ENCODE assay signal across 13 cellular contexts in genomic region chr16:23858496-23859062, GRCh38. TPM values are rescaled to one million over a fixed set of nuclear protein-coding genes. Genes with fewer than 3 reads are reported as not detected.
DNase-seq lines count a peak whose midpoint lies in the region; ATAC-seq, FAIRE-seq and TF ChIP-seq lines count a peak whose summit lies in the region.
"Had no signal": no experiment of that assay in that cellular context is flagged by ENCODE, and none has a peak within 500 bp of the region (broad histone marks: within the 10 kb centered on the region; RNA-seq: fewer than 3 reads in every experiment).

No MANE protein-coding gene starts in this region.

- H3K27ac Mint-ChIP-seq in CD4-positive, CD25-positive, alpha-beta regulatory T cell, result peak overlapping the region in 2 of 3 donors; percentile 34 to 65
- H3K27ac Mint-ChIP-seq in astrocyte (ENCODE audit: unreplicated experiment), result peak overlapping the region; percentile 10
- no peak overlapping the region for H3K27ac Mint-ChIP-seq in activated CD4-positive, alpha-beta memory T cell treated with anti-CD3 and anti-CD28 coated beads for 36 hours
- H3K27ac Mint-ChIP-seq in activated CD4-positive, alpha-beta memory T cell treated with anti-CD3 and anti-CD28 coated beads, Interleukin-2, amount 10 ng/mL, durations not matched to agents 7 days and 5 days, result no peak overlapping the region
- H3K27ac Mint-ChIP-seq: HFFc6 had no signal

- intact Hi-C loops in activated CD4-positive, alpha-beta memory T cell treated with anti-CD3 and anti-CD28 coated beads for 36 hours (cut with micrococcal nuclease), result no loop called here

- POLR2A ChIA-PET in activated CD4-positive, alpha-beta memory T cell treated with anti-CD3 and anti-CD28 coated beads for 36 hours (lab: Charles Lee), result interaction anchor here (0.5 to 1.1 kb wide), 2 partner anchors 23 to 702 kb away, joined by 3 read pairs; partner anchors contain the start of gene PRKCB
- POLR2A ChIA-PET in activated CD4-positive, alpha-beta memory T cell treated with anti-CD3 and anti-CD28 coated beads, Interleukin-2, amount 10 ng/mL, durations not matched to agents 7 days and 5 days (lab: Charles Lee), result no interaction called here

- H3K36me3 Mint-ChIP-seq in CD4-positive, CD25-positive, alpha-beta regulatory T cell, result peaks cover 12% of the 10 kb centered on the region
- H3K36me3 Mint-ChIP-seq in astrocyte (ENCODE audit: low read depth, unreplicated experiment), result no peaks in the 10 kb centered on the region
- H3K36me3 Mint-ChIP-seq in activated CD4-positive, alpha-beta memory T cell treated with anti-CD3 and anti-CD28 coated beads for 36 hours, result peaks cover 6% of the 10 kb centered on the region
- H3K36me3 Mint-ChIP-seq in activated CD4-positive, alpha-beta memory T cell treated with anti-CD3 and anti-CD28 coated beads, Interleukin-2, amount 10 ng/mL, durations not matched to agents 7 days and 5 days (ENCODE audit: low read depth), result peaks cover 17% of the 10 kb centered on the region

- H3K9ac ChIP-seq in Karpas-422 (ENCODE audit: low read length), result no peak overlapping the region
- no peak overlapping the region for H3K9ac ChIP-seq in astrocyte (ENCODE audit: low read length)

- no peaks in the 10 kb centered on the region for H3K9me2 ChIP-seq in Karpas-422 (replicated peaks; ENCODE audit: insufficient read depth, low read length)

- H3K4me3 ChIP-seq in CD4-positive, CD25-positive, alpha-beta regulatory T cell (ENCODE audit: low read depth, low read length), result no peak overlapping the region
- H3K4me3 ChIP-seq in Karpas-422 (ENCODE audit: low read length) (no peak overlapping the region), astrocyte (ENCODE audit: insufficient read depth, low read depth, low read length) (no peak overlapping the region), neutrophil (ENCODE audit: low read depth in 1 of 2, low read length in 1 of 2) (peak overlapping the region; percentile 36 to 51)
- H3K4me3 ChIP-seq: esophagus squamous epithelium had no signal

- no peaks in the 10 kb centered on the region for H3K79me2 ChIP-seq in Karpas-422 (ENCODE audit: low read length)
- H3K79me2 ChIP-seq in astrocyte (ENCODE audit: insufficient read depth, low read length), result no peaks in the 10 kb centered on the region

- H3K4me3 Mint-ChIP-seq in CD4-positive, CD25-positive, alpha-beta regulatory T cell, result peak overlapping the region in 2 of 4 donors; percentile 2 to 67
- no peak overlapping the region for H3K4me3 Mint-ChIP-seq in astrocyte (ENCODE audit: unreplicated experiment)
- H3K4me3 Mint-ChIP-seq in activated CD4-positive, alpha-beta memory T cell treated with anti-CD3 and anti-CD28 coated beads for 36 hours, result no peak overlapping the region
- H3K4me3 Mint-ChIP-seq in activated CD4-positive, alpha-beta memory T cell treated with anti-CD3 and anti-CD28 coated beads, Interleukin-2, amount 10 ng/mL, durations not matched to agents 7 days and 5 days, result no peak overlapping the region
- H3K4me3 Mint-ChIP-seq: HFFc6 had no signal

- no peak for ATAC-seq in CD4-positive, CD25-positive, alpha-beta regulatory T cell (ENCODE audit: low read depth in 2 of 2)

- FAIRE-seq in astrocyte (lab: Jason Lieb, UNC), result no peak

- peaks cover 4% of the 10 kb centered on the region for H3K27me3 Mint-ChIP-seq in CD4-positive, CD25-positive, alpha-beta regulatory T cell
- H3K27me3 Mint-ChIP-seq in astrocyte (ENCODE audit: low read depth, unreplicated experiment), result peaks cover 5% of the 10 kb centered on the region
- H3K27me3 Mint-ChIP-seq in activated CD4-positive, alpha-beta memory T cell treated with anti-CD3 and anti-CD28 coated beads for 36 hours, result no peaks in the 10 kb centered on the region
- H3K27me3 Mint-ChIP-seq in activated CD4-positive, alpha-beta memory T cell treated with anti-CD3 and anti-CD28 coated beads, Interleukin-2, amount 10 ng/mL, durations not matched to agents 7 days and 5 days, result no peaks in the 10 kb centered on the region

- no peak overlapping the region for H2AFZ ChIP-seq in Karpas-422 (ENCODE audit: low read length)
- no peak overlapping the region for H2AFZ ChIP-seq in astrocyte (ENCODE audit: low read depth, low read length)

- H3K4me1 Mint-ChIP-seq in CD4-positive, CD25-positive, alpha-beta regulatory T cell, result peaks cover 19 to 88% (median 58%) of the 10 kb centered on the region in 4 donors
- peaks cover 11% of the 10 kb centered on the region for H3K4me1 Mint-ChIP-seq in astrocyte (ENCODE audit: low read depth, unreplicated experiment)
- peaks cover 77% of the 10 kb centered on the region for H3K4me1 Mint-ChIP-seq in activated CD4-positive, alpha-beta memory T cell treated with anti-CD3 and anti-CD28 coated beads for 36 hours (ENCODE audit: low read depth)
- H3K4me1 Mint-ChIP-seq in activated CD4-positive, alpha-beta memory T cell treated with anti-CD3 and anti-CD28 coated beads, Interleukin-2, amount 10 ng/mL, durations not matched to agents 7 days and 5 days, result peaks cover 54% of the 10 kb centered on the region

- CTCF ChIA-PET in activated CD4-positive, alpha-beta memory T cell treated with anti-CD3 and anti-CD28 coated beads for 36 hours (lab: Charles Lee), result interaction anchor here (0.8 to 3.4 kb wide), 3 partner anchors 18 to 152 kb away, joined by 3 to 9 read pairs (median 3); no protein-coding TSS in a partner anchor
- CTCF ChIA-PET in activated CD4-positive, alpha-beta memory T cell treated with anti-CD3 and anti-CD28 coated beads, Interleukin-2, amount 10 ng/mL, durations not matched to agents 7 days and 5 days (lab: Charles Lee), result interaction anchor here (1.3 kb wide), 1 partner anchor 152 kb away, joined by 4 read pairs; no protein-coding TSS in a partner anchor

- H3K36me3 ChIP-seq in CD4-positive, CD25-positive, alpha-beta regulatory T cell (ENCODE audit: control insufficient read depth, insufficient read depth, low read length), result no peaks in the 10 kb centered on the region
- H3K36me3 ChIP-seq in Karpas-422 (ENCODE audit: insufficient read depth, low read length), result no peaks in the 10 kb centered on the region
- H3K36me3 ChIP-seq in astrocyte (ENCODE audit: insufficient read depth, low read length), result no peaks in the 10 kb centered on the region
- H3K36me3 ChIP-seq in neutrophil, result no peaks in the 10 kb centered on the region
- H3K36me3 ChIP-seq: esophagus squamous epithelium had no signal

- H3K4me1 ChIP-seq in CD4-positive, CD25-positive, alpha-beta regulatory T cell (ENCODE audit: control insufficient read depth, insufficient read depth, low read length, poor library complexity, severe bottlenecking), result peaks cover 25% of the 10 kb centered on the region
- peaks cover 67% of the 10 kb centered on the region for H3K4me1 ChIP-seq in Karpas-422 (ENCODE audit: low read length)
- H3K4me1 ChIP-seq in astrocyte (ENCODE audit: insufficient read depth, low read length), result no peaks in the 10 kb centered on the region
- H3K4me1 ChIP-seq in neutrophil (ENCODE audit: control insufficient read depth in 1 of 2, insufficient read depth in 1 of 2, low read depth in 1 of 2, low read length in 1 of 2), result peaks cover 98 to 100% of the 10 kb centered on the region in 2 experiments
- H3K4me1 ChIP-seq: esophagus squamous epithelium had no signal

- no peaks in the 10 kb centered on the region for H3K9me3 Mint-ChIP-seq in CD4-positive, CD25-positive, alpha-beta regulatory T cell
- no peaks in the 10 kb centered on the region for H3K9me3 Mint-ChIP-seq in astrocyte (ENCODE audit: unreplicated experiment)
- H3K9me3 Mint-ChIP-seq in activated CD4-positive, alpha-beta memory T cell treated with anti-CD3 and anti-CD28 coated beads for 36 hours, result peaks cover 3% of the 10 kb centered on the region
- no peaks in the 10 kb centered on the region for H3K9me3 Mint-ChIP-seq in activated CD4-positive, alpha-beta memory T cell treated with anti-CD3 and anti-CD28 coated beads, Interleukin-2, amount 10 ng/mL, durations not matched to agents 7 days and 5 days

- no peaks in the 10 kb centered on the region for H3K27me3 ChIP-seq in CD4-positive, CD25-positive, alpha-beta regulatory T cell (ENCODE audit: control insufficient read depth, insufficient read depth, low read length)
- H3K27me3 ChIP-seq in Karpas-422 (ENCODE audit: low read length) (no peaks in the 10 kb centered on the region), astrocyte (ENCODE audit: insufficient read depth, low read length) (peaks cover 2% of the 10 kb centered on the region), neutrophil (no peaks in the 10 kb centered on the region)

- no peak overlapping the region for H3K4me2 ChIP-seq in Karpas-422 (ENCODE audit: low read depth, low read length, poor library complexity, severe bottlenecking)
- H3K4me2 ChIP-seq in astrocyte (ENCODE audit: low read length), result no peak overlapping the region

- H3K9me3 ChIP-seq in CD4-positive, CD25-positive, alpha-beta regulatory T cell (ENCODE audit: control insufficient read depth in 2 of 2, low read length in 2 of 2), result no peaks in the 10 kb centered on the region
- H3K9me3 ChIP-seq in Karpas-422 (ENCODE audit: low read length) (no peaks in the 10 kb centered on the region), astrocyte (ENCODE audit: insufficient read depth, low read depth, low read length) (no peaks in the 10 kb centered on the region), neutrophil (no peaks in the 10 kb centered on the region)
- H3K9me3 ChIP-seq: esophagus squamous epithelium had no signal

- H4K20me1 ChIP-seq in Karpas-422 (ENCODE audit: insufficient read depth, low read depth, low read length), result no peaks in the 10 kb centered on the region
- no peaks in the 10 kb centered on the region for H4K20me1 ChIP-seq in astrocyte (ENCODE audit: insufficient read depth, low read length)

- no peak overlapping the region for H3K27ac ChIP-seq in CD4-positive, CD25-positive, alpha-beta regulatory T cell (ENCODE audit: insufficient read depth, low read length, poor library complexity, severe bottlenecking)
- H3K27ac ChIP-seq in Karpas-422 (ENCODE audit: low read length), result peak overlapping the region; percentile 22; the same call in 1 of the 2 replicates
- H3K27ac ChIP-seq in astrocyte (ENCODE audit: low read depth, low read length), result no peak overlapping the region
- peak overlapping the region; percentile 92 for H3K27ac ChIP-seq in neutrophil
- H3K27ac ChIP-seq: esophagus squamous epithelium, RWPE1 had no signal

- TF ChIP-seq CTCF in astrocyte (IDR thresholded peaks at IDR 0.05; ENCODE audit: insufficient read depth, low read depth, low read length) (no peak), neutrophil (IDR thresholded peaks at IDR 0.05) (no peak)

- no peak for DNase-seq in CD4-positive, CD25-positive, alpha-beta regulatory T cell
- DNase-seq in Karpas-422 (no peak), astrocyte (ENCODE audit: low read depth) (no peak), KG1 (lab: John Stamatoyannopoulos, UW) (no peak)
- no peak for DNase-seq in activated CD4-positive, alpha-beta memory T cell treated with anti-CD3 and anti-CD28 coated beads for 36 hours
- no peak for DNase-seq in activated CD4-positive, alpha-beta memory T cell treated with anti-CD3 and anti-CD28 coated beads, Interleukin-2, amount 10 ng/mL, durations not matched to agents 7 days and 5 days
- DNase-seq: activated effector memory CD4-positive, alpha-beta T cell treated with anti-CD3 and anti-CD28 coated beads, Interleukin-2, amount 50 U/mL, for 16 hours; cerebellar nuclear complex; esophagus squamous epithelium; HFFc6; KBM-7 had no signal

RNA-seq across cellular contexts. Expression of gene PRKCB, which starts 22.8 kb away (rescaled TPM):
- 83.1 TPM for total RNA-seq in CD4-positive, CD25-positive, alpha-beta regulatory T cell
- 10 to 100 TPM; 37.4 to 54.7 (median 47.5) TPM for polyA plus RNA-seq in CD4-positive, CD25-positive, alpha-beta regulatory T cell
- total RNA-seq in Karpas-422 (2014; rRNA removed; shearing (Covaris generic); ENCODE audit: low replicate concordance), result 9.0 and 21.7 TPM in 2 replicates
- 2.1 and 2.5 TPM in 2 replicates for total RNA-seq in astrocyte
- 10 to 100 TPM; 56.3 to 57.9 TPM for total RNA-seq in activated CD4-positive, alpha-beta memory T cell treated with anti-CD3 and anti-CD28 coated beads for 36 hours
- 10 to 100 TPM; 77.3 to 81.4 TPM for total RNA-seq in activated CD4-positive, alpha-beta memory T cell treated with anti-CD3 and anti-CD28 coated beads, Interleukin-2, amount 10 ng/mL, durations not matched to agents 7 days and 5 days
- total RNA-seq: HFFc6 had no signal

Comparison
In these comparisons a context has a peak if more than half of its experiments do, and no peak if none do; other contexts are left out.
1. H3K27ac ChIP-seq: peak in Karpas-422 (single experiment) and neutrophil (single experiment); none in CD4-positive, CD25-positive, alpha-beta regulatory T cell (single experiment) and astrocyte (single experiment).
2. H3K4me3 ChIP-seq: peak in neutrophil (2 of 2); none in CD4-positive, CD25-positive, alpha-beta regulatory T cell (single experiment), Karpas-422 (single experiment) and astrocyte (single experiment).
3. H3K27ac Mint-ChIP-seq: peak in CD4-positive, CD25-positive, alpha-beta regulatory T cell (2 of 3) and astrocyte (single experiment); none in activated CD4-positive, alpha-beta memory T cell treated with anti-CD3 and anti-CD28 coated beads for 36 hours (single experiment) and activated CD4-positive, alpha-beta memory T cell treated with anti-CD3 and anti-CD28 coated beads, Interleukin-2, amount 10 ng/mL, durations not matched to agents 7 days and 5 days (single experiment).